Comparison of ENCODE assay signal across 9 cellular contexts in the genomic region with DNA sequence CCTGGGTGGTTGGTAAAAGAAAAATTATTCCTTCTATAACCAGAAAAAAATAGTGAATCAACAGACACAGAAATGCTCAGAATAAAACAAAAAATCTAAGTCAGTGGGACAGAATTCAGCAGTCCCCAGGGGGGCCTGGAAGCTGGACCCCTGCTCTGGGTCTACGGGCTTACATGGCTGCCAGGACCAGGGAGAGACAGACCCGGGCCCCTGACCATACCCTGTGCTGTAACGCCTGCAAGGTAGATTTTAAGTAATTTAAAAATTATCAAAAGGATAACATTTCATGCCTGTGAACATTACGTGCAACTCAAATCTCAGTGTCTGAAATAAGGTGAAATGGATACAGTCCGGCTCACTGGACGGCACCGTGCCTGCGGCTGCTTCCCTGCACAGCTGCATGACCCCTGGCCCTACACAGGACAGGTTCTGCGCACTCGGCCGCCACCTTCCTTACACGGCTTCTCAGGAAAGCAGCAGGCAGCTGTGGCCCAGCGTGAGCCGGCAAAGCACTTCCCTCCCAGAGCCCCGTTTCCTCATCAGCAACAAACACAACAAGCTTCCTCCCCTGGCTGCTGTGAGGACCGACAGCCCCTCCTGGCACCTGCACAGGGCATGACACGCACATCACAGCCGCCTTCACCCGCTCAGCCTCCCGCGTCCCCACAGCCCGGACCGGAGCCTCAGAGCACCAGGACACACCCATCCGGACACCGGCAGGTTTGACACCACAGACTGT. TPM values are rescaled to one million over a fixed set of nuclear protein-coding genes. Genes with fewer than 3 reads are reported as not detected.
DNase-seq lines count a peak whose midpoint lies in the region; ATAC-seq, FAIRE-seq and TF ChIP-seq lines count a peak whose summit lies in the region.
"Had no signal": no experiment of that assay in that cellular context is flagged by ENCODE, and none has a peak within 500 bp of the region (broad histone marks: within the 10 kb centered on the region; RNA-seq: fewer than 3 reads in every experiment).

No MANE protein-coding gene starts in this region.

- H3K4me3 Mint-ChIP-seq in T-helper 2 cell treated with Interferon-gamma antibody and Interleukin-4, amounts not matched to agents 5 μg/mL and 100 μg/mL, for 36 hours = peak overlapping the region; percentile 86
- H3K4me3 Mint-ChIP-seq in astrocyte (ENCODE audit: unreplicated experiment) = no peak overlapping the region

- H2AFZ ChIP-seq in astrocyte (ENCODE audit: low read depth, low read length) (no peak overlapping the region), hepatocyte (no peak overlapping the region)

- no peak overlapping the region for H3K23ac ChIP-seq in mesendoderm (ENCODE audit: low read length)

- no CpG with 5 or more reads among the region's 25 CpGs for WGBS in mesendoderm (ENCODE audit: extremely low coverage, insufficient coverage, low lambda C conversion rate)
- WGBS in hepatocyte (ENCODE audit: low lambda C conversion rate, missing lambda C conversion rate) = 80% methylated on average over 25 of the region's 25 CpGs

- DNase-seq in EL (peak; percentile 34), astrocyte (ENCODE audit: low read depth) (no peak), mesendoderm (peak; percentile 77), tibial artery (peak; percentile 30 to 66), dedifferentiated amniotic fluid mesenchymal stem cell (ENCODE audit: extremely low spot score) (no peak), hepatocyte (ENCODE audit: low spot score) (no peak)
- peak; percentile 45 for DNase-seq in T-helper 2 cell treated with Interferon-gamma antibody and Interleukin-4, amounts not matched to agents 5 μg/mL and 100 μg/mL, for 36 hours (ENCODE audit: low spot score)

- H2BK5ac ChIP-seq in mesendoderm (ENCODE audit: low read length) = no peak overlapping the region

- H3K4me3 ChIP-seq in astrocyte (ENCODE audit: insufficient read depth, low read depth, low read length) = no peak overlapping the region
- H3K4me3 ChIP-seq in mesendoderm (ENCODE audit: low read length) = no peak overlapping the region
- H3K4me3 ChIP-seq in tibial artery = no peak overlapping the region
- H3K4me3 ChIP-seq in hepatocyte = no peak overlapping the region

- no peak for FAIRE-seq in astrocyte (lab: Jason Lieb, UNC)

- peaks cover 94% of the 10 kb centered on the region for H3K79me2 ChIP-seq in astrocyte (ENCODE audit: insufficient read depth, low read length)
- H3K79me2 ChIP-seq in mesendoderm (ENCODE audit: control insufficient read depth, insufficient read depth, low read length) = peaks cover 29% of the 10 kb centered on the region
- peaks cover 16% of the 10 kb centered on the region for H3K79me2 ChIP-seq in hepatocyte

- H3K4me2 ChIP-seq in astrocyte (ENCODE audit: low read length) (peak overlapping the region; percentile 23), mesendoderm (ENCODE audit: low read length) (no peak overlapping the region), hepatocyte (no peak overlapping the region)

- no peak overlapping the region for H4K5ac ChIP-seq in mesendoderm (ENCODE audit: low read length)

- H3K27ac Mint-ChIP-seq in T-helper 2 cell treated with Interferon-gamma antibody and Interleukin-4, amounts not matched to agents 5 μg/mL and 100 μg/mL, for 36 hours = peak overlapping the region; percentile 92
- H3K27ac Mint-ChIP-seq in astrocyte (ENCODE audit: unreplicated experiment) = peak overlapping the region; percentile 62

- peaks cover 35% of the 10 kb centered on the region for H3K79me1 ChIP-seq in mesendoderm (ENCODE audit: low read length)

- peak overlapping the region; percentile 16 for H3K9ac ChIP-seq in astrocyte (ENCODE audit: low read length)
- H3K9ac ChIP-seq in mesendoderm (ENCODE audit: low read length) = no peak overlapping the region

- peaks cover 27% of the 10 kb centered on the region for H3K4me1 Mint-ChIP-seq in T-helper 2 cell treated with Interferon-gamma antibody and Interleukin-4, amounts not matched to agents 5 μg/mL and 100 μg/mL, for 36 hours (ENCODE audit: low read depth)
- H3K4me1 Mint-ChIP-seq in astrocyte (ENCODE audit: low read depth, unreplicated experiment) = peaks cover 63% of the 10 kb centered on the region

- no peaks in the 10 kb centered on the region for H3K9me3 Mint-ChIP-seq in T-helper 2 cell treated with Interferon-gamma antibody and Interleukin-4, amounts not matched to agents 5 μg/mL and 100 μg/mL, for 36 hours
- H3K9me3 Mint-ChIP-seq in astrocyte (ENCODE audit: unreplicated experiment) = peaks cover 2% of the 10 kb centered on the region

- H3K36me3 ChIP-seq in astrocyte (ENCODE audit: insufficient read depth, low read length) (peaks cover 7% of the 10 kb centered on the region), mesendoderm (ENCODE audit: control insufficient read depth, insufficient read depth, low read length) (no peaks in the 10 kb centered on the region), tibial artery (peaks cover 0 to 5% (median 4%) of the 10 kb centered on the region in 3 donors), hepatocyte (replicated peaks; ENCODE audit: insufficient read depth, low read depth) (no peaks in the 10 kb centered on the region)

- H3K18ac ChIP-seq in mesendoderm (ENCODE audit: low read length) = no peak overlapping the region

- H3K36me3 Mint-ChIP-seq in T-helper 2 cell treated with Interferon-gamma antibody and Interleukin-4, amounts not matched to agents 5 μg/mL and 100 μg/mL, for 36 hours (ENCODE audit: low read depth) = peaks cover 37% of the 10 kb centered on the region
- peaks cover 20% of the 10 kb centered on the region for H3K36me3 Mint-ChIP-seq in astrocyte (ENCODE audit: low read depth, unreplicated experiment)

- ATAC-seq in HG02943 (IDR thresholded peaks at IDR 0.05; ENCODE audit: low read depth, unreplicated experiment) = peak; percentile 57

- no peak for TF ChIP-seq CTCF in astrocyte (IDR thresholded peaks at IDR 0.05; ENCODE audit: insufficient read depth, low read depth, low read length)
- TF ChIP-seq CTCF in tibial artery (IDR thresholded peaks at IDR 0.05) = no peak
- no peak for TF ChIP-seq CTCF in hepatocyte (IDR thresholded peaks at IDR 0.05; ENCODE audit: poor library complexity)

- H3K4me1 ChIP-seq in astrocyte (ENCODE audit: insufficient read depth, low read length) (peaks cover 58% of the 10 kb centered on the region), mesendoderm (ENCODE audit: control insufficient read depth, low read depth, low read length) (peaks cover 13% of the 10 kb centered on the region), tibial artery (peaks cover 0 to 38% (median 6%) of the 10 kb centered on the region in 4 donors), hepatocyte (ENCODE audit: insufficient read depth) (peaks cover 14% of the 10 kb centered on the region)

- H2BK120ac ChIP-seq in mesendoderm (ENCODE audit: low read depth, low read length) = no peak overlapping the region

- intact Hi-C loops in tibial artery (cut with DNase I; ENCODE audit: low total_unique reads) = no loop called here

- peak overlapping the region; percentile 26 for H3K56ac ChIP-seq in mesendoderm (ENCODE audit: low read length)

- no peak overlapping the region for H3K4ac ChIP-seq in mesendoderm (ENCODE audit: low read depth, low read length)

- H4K20me1 ChIP-seq in astrocyte (ENCODE audit: insufficient read depth, low read length) (peaks cover 85% of the 10 kb centered on the region), hepatocyte (ENCODE audit: insufficient read depth, poor library complexity, severe bottlenecking) (no peaks in the 10 kb centered on the region)

- no peak overlapping the region for H2AK5ac ChIP-seq in mesendoderm (ENCODE audit: low read length)

- H3K27me3 ChIP-seq in astrocyte (ENCODE audit: insufficient read depth, low read length) = no peaks in the 10 kb centered on the region
- H3K27me3 ChIP-seq in mesendoderm (ENCODE audit: insufficient read depth, low read length, poor library complexity) = no peaks in the 10 kb centered on the region
- H3K27me3 ChIP-seq in tibial artery = no peaks in the 10 kb centered on the region
- H3K27me3 ChIP-seq in hepatocyte = no peaks in the 10 kb centered on the region
- H3K27me3 ChIP-seq: heart left ventricle had no signal

- no peak overlapping the region for H4K8ac ChIP-seq in mesendoderm (ENCODE audit: low read depth, low read length)

- H3K27me3 Mint-ChIP-seq in T-helper 2 cell treated with Interferon-gamma antibody and Interleukin-4, amounts not matched to agents 5 μg/mL and 100 μg/mL, for 36 hours (ENCODE audit: low read depth) = no peaks in the 10 kb centered on the region
- H3K27me3 Mint-ChIP-seq in astrocyte (ENCODE audit: low read depth, unreplicated experiment) = no peaks in the 10 kb centered on the region

- H3K9me2 ChIP-seq in hepatocyte (replicated peaks; ENCODE audit: insufficient read depth) = no peaks in the 10 kb centered on the region

- H3K9me3 ChIP-seq in astrocyte (ENCODE audit: insufficient read depth, low read depth, low read length) (no peaks in the 10 kb centered on the region), tibial artery (no peaks in the 10 kb centered on the region), hepatocyte (ENCODE audit: low read depth) (no peaks in the 10 kb centered on the region)
- H3K9me3 ChIP-seq: heart left ventricle had no signal

- H3K27ac ChIP-seq in astrocyte (ENCODE audit: low read depth, low read length) (no peak overlapping the region), mesendoderm (ENCODE audit: low read depth, low read length) (no peak overlapping the region), tibial artery (no peak overlapping the region), hepatocyte (no peak overlapping the region)

- no peak overlapping the region for H2BK15ac ChIP-seq in mesendoderm (replicated peaks; ENCODE audit: low read depth)

RNA-seq across cellular contexts. Expression of gene RASA3, which starts 22.2 kb away (rescaled TPM):
- total RNA-seq in astrocyte (41.1 and 41.4 TPM in 2 replicates), hepatocyte (4.3 and 6.1 TPM in 2 replicates)
- polyA plus RNA-seq in mesendoderm (2013, experiment 1 of 2) = 11.0 TPM
- polyA plus RNA-seq in mesendoderm (2013, experiment 2 of 2) = 11.3 TPM
- 5.6 and 5.8 TPM in 2 replicates for polyA plus RNA-seq in hepatocyte

Comparison
In these comparisons a context has a peak if more than half of its experiments do, and no peak if none do; other contexts are left out.
1. DNase-seq: peak in EL (single experiment), T-helper 2 cell treated with Interferon-gamma antibody and Interleukin-4, amounts not matched to agents 5 μg/mL and 100 μg/mL, for 36 hours (single experiment), mesendoderm (single experiment) and tibial artery (2 of 2); none in astrocyte (single experiment), dedifferentiated amniotic fluid mesenchymal stem cell (single experiment) and hepatocyte (single experiment).